2 cellular contexts compared by ENCODE assay signal in genomic region chr17:4583796-4584124, GRCh38.
TF ChIP-seq lines count a peak whose summit lies in the region.

No MANE protein-coding gene starts in this region.

TF ChIP-seq in GM23338, 12 proteins besides CTCF, POLR2A, EP300 and RAD21:
- TF ChIP-seq, protein P1, sequence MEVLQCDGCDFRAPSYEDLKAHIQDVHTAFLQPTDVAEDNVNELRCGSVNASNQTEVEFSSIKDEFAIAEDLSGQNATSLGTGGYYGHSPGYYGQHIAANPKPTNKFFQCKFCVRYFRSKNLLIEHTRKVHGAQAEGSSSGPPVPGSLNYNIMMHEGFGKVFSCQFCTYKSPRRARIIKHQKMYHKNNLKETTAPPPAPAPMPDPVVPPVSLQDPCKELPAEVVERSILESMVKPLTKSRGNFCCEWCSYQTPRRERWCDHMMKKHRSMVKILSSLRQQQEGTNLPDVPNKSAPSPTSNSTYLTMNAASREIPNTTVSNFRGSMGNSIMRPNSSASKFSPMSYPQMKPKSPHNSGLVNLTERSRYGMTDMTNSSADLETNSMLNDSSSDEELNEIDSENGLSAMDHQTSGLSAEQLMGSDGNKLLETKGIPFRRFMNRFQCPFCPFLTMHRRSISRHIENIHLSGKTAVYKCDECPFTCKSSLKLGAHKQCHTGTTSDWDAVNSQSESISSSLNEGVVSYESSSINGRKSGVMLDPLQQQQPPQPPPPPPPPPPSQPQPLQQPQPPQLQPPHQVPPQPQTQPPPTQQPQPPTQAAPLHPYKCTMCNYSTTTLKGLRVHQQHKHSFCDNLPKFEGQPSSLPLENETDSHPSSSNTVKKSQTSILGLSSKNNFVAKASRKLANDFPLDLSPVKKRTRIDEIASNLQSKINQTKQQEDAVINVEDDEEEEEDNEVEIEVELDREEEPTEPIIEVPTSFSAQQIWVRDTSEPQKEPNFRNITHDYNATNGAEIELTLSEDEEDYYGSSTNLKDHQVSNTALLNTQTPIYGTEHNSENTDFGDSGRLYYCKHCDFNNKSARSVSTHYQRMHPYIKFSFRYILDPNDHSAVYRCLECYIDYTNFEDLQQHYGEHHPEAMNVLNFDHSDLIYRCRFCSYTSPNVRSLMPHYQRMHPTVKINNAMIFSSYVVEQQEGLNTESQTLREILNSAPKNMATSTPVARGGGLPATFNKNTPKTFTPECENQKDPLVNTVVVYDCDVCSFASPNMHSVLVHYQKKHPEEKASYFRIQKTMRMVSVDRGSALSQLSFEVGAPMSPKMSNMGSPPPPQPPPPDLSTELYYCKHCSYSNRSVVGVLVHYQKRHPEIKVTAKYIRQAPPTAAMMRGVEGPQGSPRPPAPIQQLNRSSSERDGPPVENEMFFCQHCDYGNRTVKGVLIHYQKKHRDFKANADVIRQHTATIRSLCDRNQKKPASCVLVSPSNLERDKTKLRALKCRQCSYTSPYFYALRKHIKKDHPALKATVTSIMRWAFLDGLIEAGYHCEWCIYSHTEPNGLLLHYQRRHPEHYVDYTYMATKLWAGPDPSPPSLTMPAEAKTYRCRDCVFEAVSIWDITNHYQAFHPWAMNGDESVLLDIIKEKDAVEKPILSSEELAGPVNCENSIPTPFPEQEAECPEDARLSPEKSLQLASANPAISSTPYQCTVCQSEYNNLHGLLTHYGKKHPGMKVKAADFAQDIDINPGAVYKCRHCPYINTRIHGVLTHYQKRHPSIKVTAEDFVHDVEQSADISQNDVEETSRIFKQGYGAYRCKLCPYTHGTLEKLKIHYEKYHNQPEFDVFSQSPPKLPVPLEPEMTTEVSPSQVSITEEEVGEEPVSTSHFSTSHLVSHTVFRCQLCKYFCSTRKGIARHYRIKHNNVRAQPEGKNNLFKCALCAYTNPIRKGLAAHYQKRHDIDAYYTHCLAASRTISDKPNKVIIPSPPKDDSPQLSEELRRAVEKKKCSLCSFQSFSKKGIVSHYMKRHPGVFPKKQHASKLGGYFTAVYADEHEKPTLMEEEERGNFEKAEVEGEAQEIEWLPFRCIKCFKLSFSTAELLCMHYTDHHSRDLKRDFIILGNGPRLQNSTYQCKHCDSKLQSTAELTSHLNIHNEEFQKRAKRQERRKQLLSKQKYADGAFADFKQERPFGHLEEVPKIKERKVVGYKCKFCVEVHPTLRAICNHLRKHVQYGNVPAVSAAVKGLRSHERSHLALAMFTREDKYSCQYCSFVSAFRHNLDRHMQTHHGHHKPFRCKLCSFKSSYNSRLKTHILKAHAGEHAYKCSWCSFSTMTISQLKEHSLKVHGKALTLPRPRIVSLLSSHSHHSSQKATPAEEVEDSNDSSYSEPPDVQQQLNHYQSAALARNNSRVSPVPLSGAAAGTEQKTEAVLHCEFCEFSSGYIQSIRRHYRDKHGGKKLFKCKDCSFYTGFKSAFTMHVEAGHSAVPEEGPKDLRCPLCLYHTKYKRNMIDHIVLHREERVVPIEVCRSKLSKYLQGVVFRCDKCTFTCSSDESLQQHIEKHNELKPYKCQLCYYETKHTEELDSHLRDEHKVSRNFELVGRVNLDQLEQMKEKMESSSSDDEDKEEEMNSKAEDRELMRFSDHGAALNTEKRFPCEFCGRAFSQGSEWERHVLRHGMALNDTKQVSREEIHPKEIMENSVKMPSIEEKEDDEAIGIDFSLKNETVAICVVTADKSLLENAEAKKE (CRISPR knock-in tag; IDR thresholded peaks at IDR 0.05), result no peak
- TF ChIP-seq NANOG (IDR thresholded peaks at IDR 0.05; ENCODE audit: borderline replicate concordance), result no peak
- no peak for TF ChIP-seq POLR2AphosphoS5 (IDR thresholded peaks at IDR 0.05; ENCODE audit: low read depth)
- TF ChIP-seq, protein P2, sequence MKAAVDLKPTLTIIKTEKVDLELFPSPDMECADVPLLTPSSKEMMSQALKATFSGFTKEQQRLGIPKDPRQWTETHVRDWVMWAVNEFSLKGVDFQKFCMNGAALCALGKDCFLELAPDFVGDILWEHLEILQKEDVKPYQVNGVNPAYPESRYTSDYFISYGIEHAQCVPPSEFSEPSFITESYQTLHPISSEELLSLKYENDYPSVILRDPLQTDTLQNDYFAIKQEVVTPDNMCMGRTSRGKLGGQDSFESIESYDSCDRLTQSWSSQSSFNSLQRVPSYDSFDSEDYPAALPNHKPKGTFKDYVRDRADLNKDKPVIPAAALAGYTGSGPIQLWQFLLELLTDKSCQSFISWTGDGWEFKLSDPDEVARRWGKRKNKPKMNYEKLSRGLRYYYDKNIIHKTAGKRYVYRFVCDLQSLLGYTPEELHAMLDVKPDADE (IDR thresholded peaks at IDR 0.05), result no peak
- TF ChIP-seq, protein P3, sequence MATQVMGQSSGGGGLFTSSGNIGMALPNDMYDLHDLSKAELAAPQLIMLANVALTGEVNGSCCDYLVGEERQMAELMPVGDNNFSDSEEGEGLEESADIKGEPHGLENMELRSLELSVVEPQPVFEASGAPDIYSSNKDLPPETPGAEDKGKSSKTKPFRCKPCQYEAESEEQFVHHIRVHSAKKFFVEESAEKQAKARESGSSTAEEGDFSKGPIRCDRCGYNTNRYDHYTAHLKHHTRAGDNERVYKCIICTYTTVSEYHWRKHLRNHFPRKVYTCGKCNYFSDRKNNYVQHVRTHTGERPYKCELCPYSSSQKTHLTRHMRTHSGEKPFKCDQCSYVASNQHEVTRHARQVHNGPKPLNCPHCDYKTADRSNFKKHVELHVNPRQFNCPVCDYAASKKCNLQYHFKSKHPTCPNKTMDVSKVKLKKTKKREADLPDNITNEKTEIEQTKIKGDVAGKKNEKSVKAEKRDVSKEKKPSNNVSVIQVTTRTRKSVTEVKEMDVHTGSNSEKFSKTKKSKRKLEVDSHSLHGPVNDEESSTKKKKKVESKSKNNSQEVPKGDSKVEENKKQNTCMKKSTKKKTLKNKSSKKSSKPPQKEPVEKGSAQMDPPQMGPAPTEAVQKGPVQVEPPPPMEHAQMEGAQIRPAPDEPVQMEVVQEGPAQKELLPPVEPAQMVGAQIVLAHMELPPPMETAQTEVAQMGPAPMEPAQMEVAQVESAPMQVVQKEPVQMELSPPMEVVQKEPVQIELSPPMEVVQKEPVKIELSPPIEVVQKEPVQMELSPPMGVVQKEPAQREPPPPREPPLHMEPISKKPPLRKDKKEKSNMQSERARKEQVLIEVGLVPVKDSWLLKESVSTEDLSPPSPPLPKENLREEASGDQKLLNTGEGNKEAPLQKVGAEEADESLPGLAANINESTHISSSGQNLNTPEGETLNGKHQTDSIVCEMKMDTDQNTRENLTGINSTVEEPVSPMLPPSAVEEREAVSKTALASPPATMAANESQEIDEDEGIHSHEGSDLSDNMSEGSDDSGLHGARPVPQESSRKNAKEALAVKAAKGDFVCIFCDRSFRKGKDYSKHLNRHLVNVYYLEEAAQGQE (IDR thresholded peaks at IDR 0.05; ENCODE audit: unreplicated experiment), result no peak
- no peak for TF ChIP-seq EZH2phosphoT487 (IDR thresholded peaks at IDR 0.05; ENCODE audit: unreplicated experiment)
- no peak for TF ChIP-seq JUNB (IDR thresholded peaks at IDR 0.05; ENCODE audit: unreplicated experiment)
- no peak for TF ChIP-seq CREB1 (CRISPR knock-in tag; IDR thresholded peaks at IDR 0.05; ENCODE audit: low read depth)
- TF ChIP-seq STAT1 (IDR thresholded peaks at IDR 0.05; ENCODE audit: unreplicated experiment), result no peak
- no peak for TF ChIP-seq EZH2 (IDR thresholded peaks at IDR 0.05; ENCODE audit: low read depth, unreplicated experiment)
- TF ChIP-seq ZNF114 (CRISPR knock-in tag; IDR thresholded peaks at IDR 0.05), result no peak
- TF ChIP-seq ZNF331 (CRISPR knock-in tag; IDR thresholded peaks at IDR 0.05; ENCODE audit: low read depth), result no peak

TF ChIP-seq in endothelial cell of umbilical vein, 7 proteins besides CTCF, POLR2A, EP300 and RAD21:
- TF ChIP-seq JUN (IDR thresholded peaks at IDR 0.05; ENCODE audit: borderline replicate concordance, insufficient read depth, insufficient read length, low read depth), result no peak
